Comparison of ENCODE assay signal across 1 cellular context in the genomic region with DNA sequence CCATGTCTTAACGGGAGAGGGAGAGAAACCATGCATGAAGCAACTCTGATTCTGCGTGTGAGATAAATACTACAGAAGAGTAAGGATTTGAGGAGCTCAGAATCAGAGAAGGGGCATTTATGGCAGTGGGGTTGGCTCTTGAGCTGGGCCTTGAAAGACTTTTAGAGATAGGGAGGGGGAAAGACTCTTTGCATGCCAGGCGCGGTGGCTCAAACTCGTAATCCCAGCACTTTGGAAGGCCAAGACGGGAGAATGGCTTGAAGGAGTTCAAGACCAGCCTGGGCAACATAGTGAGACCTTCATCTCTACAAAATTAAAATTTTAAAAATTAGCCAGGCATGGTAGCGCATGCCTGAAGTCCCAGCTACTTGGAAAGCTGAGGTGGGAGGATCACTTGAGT.
TF ChIP-seq lines count a peak whose summit lies in the region.

No MANE protein-coding gene starts in this region.

TF ChIP-seq in H1, 55 proteins besides CTCF, POLR2A, EP300 and RAD21:
- TF ChIP-seq SP1 (IDR thresholded peaks at IDR 0.05; ENCODE audit: low read depth, low read length): no peak
- no peak for TF ChIP-seq EZH2 (IDR thresholded peaks at IDR 0.05; ENCODE audit: low read depth, low read length, severe bottlenecking)
- no peak for TF ChIP-seq CHD2 (IDR thresholded peaks at IDR 0.05; ENCODE audit: low read length)
- no peak for TF ChIP-seq RBBP5 (IDR thresholded peaks at IDR 0.05; ENCODE audit: borderline replicate concordance, low read depth, low read length)
- no peak for TF ChIP-seq JUND (IDR thresholded peaks at IDR 0.05; ENCODE audit: low read length)
